In genomic region chr19:14783612-14784011, GRCh38 we compare ENCODE assay signal across 16 cellular contexts. TPM values are rescaled to one million over a fixed set of nuclear protein-coding genes. Genes with fewer than 3 reads are reported as not detected.
"Had no signal": no experiment of that assay in that cellular context is flagged by ENCODE, and none has a peak within 500 bp of the region (broad histone marks: within the 10 kb centered on the region; RNA-seq: fewer than 3 reads in every experiment).

No MANE protein-coding gene starts in this region.

RNA-seq across cellular contexts. Expression of gene ADGRE2, which starts 5.3 kb away (rescaled TPM):
- total RNA-seq: naive thymus-derived CD8-positive, alpha-beta T cell had no signal
- polyA plus RNA-seq: naive thymus-derived CD8-positive, alpha-beta T cell had no signal

RNA-seq across cellular contexts. Expression of gene OR7A5, which starts 51.4 kb away (rescaled TPM):
- total RNA-seq: activated B cell treated with CpG ODN at 0.5 μM for 24 hours; activated CD4-positive, alpha-beta memory T cell treated with anti-CD3 and anti-CD28 coated beads for 36 hours; activated CD8-positive, alpha-beta memory T cell treated with anti-CD3 and anti-CD28 coated beads, Interleukin-2, amount 10 ng/mL, durations not matched to agents 7 days and 5 days; activated naive CD8-positive, alpha-beta T cell treated with anti-CD3 and anti-CD28 coated beads for 36 hours; activated T-helper 17 cell treated with anti-CD3 and anti-CD28 coated beads, Interleukin-2, amount 50 U/mL, for 72 hours; cerebellum; gastroesophageal sphincter; heart left ventricle; kidney epithelial cell; left ventricle myocardium inferior; mucosa of gallbladder; naive thymus-derived CD8-positive, alpha-beta T cell; sigmoid colon; T-helper 17 cell; thyroid gland; uterus had no signal
- polyA plus RNA-seq: heart left ventricle; naive thymus-derived CD8-positive, alpha-beta T cell; sigmoid colon had no signal

RNA-seq across cellular contexts. Expression of gene OR7C1, which starts 51.4 kb away (rescaled TPM):
- total RNA-seq: activated B cell treated with CpG ODN at 0.5 μM for 24 hours; activated CD4-positive, alpha-beta memory T cell treated with anti-CD3 and anti-CD28 coated beads for 36 hours; activated CD8-positive, alpha-beta memory T cell treated with anti-CD3 and anti-CD28 coated beads, Interleukin-2, amount 10 ng/mL, durations not matched to agents 7 days and 5 days; activated naive CD8-positive, alpha-beta T cell treated with anti-CD3 and anti-CD28 coated beads for 36 hours; activated T-helper 17 cell treated with anti-CD3 and anti-CD28 coated beads, Interleukin-2, amount 50 U/mL, for 72 hours; cerebellum; gastroesophageal sphincter; kidney epithelial cell; left ventricle myocardium inferior; naive thymus-derived CD8-positive, alpha-beta T cell; T-helper 17 cell; uterus had no signal
- polyA plus RNA-seq: heart left ventricle; naive thymus-derived CD8-positive, alpha-beta T cell had no signal
